In genomic region chr11:106133529-106133928, GRCh38 we compare ENCODE assay signal across 1 cellular context.
TF ChIP-seq lines count a peak whose summit lies in the region.

No MANE protein-coding gene starts in this region.

TF ChIP-seq in HepG2, 621 proteins besides CTCF, POLR2A, EP300 and RAD21:
- TF ChIP-seq EHMT2 (IDR thresholded peaks at IDR 0.05; ENCODE audit: borderline replicate concordance, low read depth, low read length) (no peak), GLI4 (CRISPR knock-in tag; IDR thresholded peaks at IDR 0.05; ENCODE audit: borderline replicate concordance) (no peak), HNRNPUL1 (IDR thresholded peaks at IDR 0.05; ENCODE audit: low read depth, low read length) (no peak), TCF7L2 (IDR thresholded peaks at IDR 0.05; ENCODE audit: low read depth, low read length) (no peak), ZNF282 (IDR thresholded peaks at IDR 0.05; ENCODE audit: partially characterized antibody) (no peak), NR3C1 (CRISPR knock-in tag; IDR thresholded peaks at IDR 0.05) (no peak), SP2 (CRISPR knock-in tag; IDR thresholded peaks at IDR 0.05) (no peak), CBFB (CRISPR knock-in tag; IDR thresholded peaks at IDR 0.05) (no peak), UBTF (CRISPR knock-in tag; IDR thresholded peaks at IDR 0.05) (no peak), ZFP90 (CRISPR knock-in tag; IDR thresholded peaks at IDR 0.05; ENCODE audit: borderline replicate concordance) (no peak), ATF4 (CRISPR knock-in tag; IDR thresholded peaks at IDR 0.05) (no peak), CEBPZ (IDR thresholded peaks at IDR 0.05; ENCODE audit: low read length) (no peak), RFX3 (CRISPR knock-in tag; IDR thresholded peaks at IDR 0.05) (no peak), GPN1 (CRISPR knock-in tag; IDR thresholded peaks at IDR 0.05; ENCODE audit: borderline replicate concordance) (no peak)
- TF ChIP-seq, protein P1, sequence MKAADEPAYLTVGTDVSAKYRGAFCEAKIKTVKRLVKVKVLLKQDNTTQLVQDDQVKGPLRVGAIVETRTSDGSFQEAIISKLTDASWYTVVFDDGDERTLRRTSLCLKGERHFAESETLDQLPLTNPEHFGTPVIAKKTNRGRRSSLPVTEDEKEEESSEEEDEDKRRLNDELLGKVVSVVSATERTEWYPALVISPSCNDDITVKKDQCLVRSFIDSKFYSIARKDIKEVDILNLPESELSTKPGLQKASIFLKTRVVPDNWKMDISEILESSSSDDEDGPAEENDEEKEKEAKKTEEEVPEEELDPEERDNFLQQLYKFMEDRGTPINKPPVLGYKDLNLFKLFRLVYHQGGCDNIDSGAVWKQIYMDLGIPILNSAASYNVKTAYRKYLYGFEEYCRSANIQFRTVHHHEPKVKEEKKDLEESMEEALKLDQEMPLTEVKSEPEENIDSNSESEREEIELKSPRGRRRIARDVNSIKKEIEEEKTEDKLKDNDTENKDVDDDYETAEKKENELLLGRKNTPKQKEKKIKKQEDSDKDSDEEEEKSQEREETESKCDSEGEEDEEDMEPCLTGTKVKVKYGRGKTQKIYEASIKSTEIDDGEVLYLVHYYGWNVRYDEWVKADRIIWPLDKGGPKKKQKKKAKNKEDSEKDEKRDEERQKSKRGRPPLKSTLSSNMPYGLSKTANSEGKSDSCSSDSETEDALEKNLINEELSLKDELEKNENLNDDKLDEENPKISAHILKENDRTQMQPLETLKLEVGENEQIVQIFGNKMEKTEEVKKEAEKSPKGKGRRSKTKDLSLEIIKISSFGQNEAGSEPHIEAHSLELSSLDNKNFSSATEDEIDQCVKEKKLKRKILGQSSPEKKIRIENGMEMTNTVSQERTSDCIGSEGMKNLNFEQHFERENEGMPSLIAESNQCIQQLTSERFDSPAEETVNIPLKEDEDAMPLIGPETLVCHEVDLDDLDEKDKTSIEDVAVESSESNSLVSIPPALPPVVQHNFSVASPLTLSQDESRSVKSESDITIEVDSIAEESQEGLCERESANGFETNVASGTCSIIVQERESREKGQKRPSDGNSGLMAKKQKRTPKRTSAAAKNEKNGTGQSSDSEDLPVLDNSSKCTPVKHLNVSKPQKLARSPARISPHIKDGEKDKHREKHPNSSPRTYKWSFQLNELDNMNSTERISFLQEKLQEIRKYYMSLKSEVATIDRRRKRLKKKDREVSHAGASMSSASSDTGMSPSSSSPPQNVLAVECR (CRISPR knock-in tag; IDR thresholded peaks at IDR 0.05; ENCODE audit: borderline replicate concordance), result no peak
- TF ChIP-seq, protein P2, sequence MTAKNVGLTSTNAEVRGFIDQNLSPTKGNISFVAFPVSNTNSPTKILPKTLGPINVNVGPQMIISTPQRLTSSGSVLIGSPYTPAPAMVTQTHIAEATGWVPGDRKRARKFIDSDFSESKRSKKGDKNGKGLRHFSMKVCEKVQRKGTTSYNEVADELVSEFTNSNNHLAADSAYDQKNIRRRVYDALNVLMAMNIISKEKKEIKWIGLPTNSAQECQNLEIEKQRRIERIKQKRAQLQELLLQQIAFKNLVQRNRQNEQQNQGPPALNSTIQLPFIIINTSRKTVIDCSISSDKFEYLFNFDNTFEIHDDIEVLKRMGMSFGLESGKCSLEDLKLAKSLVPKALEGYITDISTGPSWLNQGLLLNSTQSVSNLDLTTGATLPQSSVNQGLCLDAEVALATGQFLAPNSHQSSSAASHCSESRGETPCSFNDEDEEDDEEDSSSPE (CRISPR knock-in tag; IDR thresholded peaks at IDR 0.05), result no peak
- TF ChIP-seq, protein P3, sequence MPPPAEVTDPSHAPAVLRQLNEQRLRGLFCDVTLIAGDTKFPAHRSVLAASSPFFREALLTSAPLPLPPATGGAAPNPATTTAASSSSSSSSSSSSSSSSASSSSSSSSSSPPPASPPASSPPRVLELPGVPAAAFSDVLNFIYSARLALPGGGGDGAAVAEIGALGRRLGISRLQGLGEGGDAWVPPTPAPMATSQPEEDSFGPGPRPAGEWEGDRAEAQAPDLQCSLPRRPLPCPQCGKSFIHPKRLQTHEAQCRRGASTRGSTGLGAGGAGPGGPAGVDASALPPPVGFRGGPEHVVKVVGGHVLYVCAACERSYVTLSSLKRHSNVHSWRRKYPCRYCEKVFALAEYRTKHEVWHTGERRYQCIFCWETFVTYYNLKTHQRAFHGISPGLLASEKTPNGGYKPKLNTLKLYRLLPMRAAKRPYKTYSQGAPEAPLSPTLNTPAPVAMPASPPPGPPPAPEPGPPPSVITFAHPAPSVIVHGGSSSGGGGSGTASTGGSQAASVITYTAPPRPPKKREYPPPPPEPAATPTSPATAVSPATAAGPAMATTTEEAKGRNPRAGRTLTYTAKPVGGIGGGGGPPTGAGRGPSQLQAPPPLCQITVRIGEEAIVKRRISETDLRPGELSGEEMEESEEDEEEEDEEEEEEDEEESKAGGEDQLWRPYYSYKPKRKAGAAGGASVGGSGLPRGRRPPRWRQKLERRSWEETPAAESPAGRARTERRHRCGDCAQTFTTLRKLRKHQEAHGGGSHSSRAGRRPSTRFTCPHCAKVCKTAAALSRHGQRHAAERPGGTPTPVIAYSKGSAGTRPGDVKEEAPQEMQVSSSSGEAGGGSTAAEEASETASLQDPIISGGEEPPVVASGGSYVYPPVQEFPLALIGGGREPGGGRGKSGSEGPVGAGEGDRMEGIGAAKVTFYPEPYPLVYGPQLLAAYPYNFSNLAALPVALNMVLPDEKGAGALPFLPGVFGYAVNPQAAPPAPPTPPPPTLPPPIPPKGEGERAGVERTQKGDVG (CRISPR knock-in tag; IDR thresholded peaks at IDR 0.05; ENCODE audit: borderline replicate concordance), result no peak
